Comparison of ENCODE assay signal across 1 cellular context in genomic region chr2:218822622-218823021, GRCh38.
A peak's percentile ranks its signal among the peaks of the same experiment; 100 is the strongest.
TF ChIP-seq lines count a peak whose summit lies in the region.

No MANE protein-coding gene starts in this region.

TF ChIP-seq in HepG2, 621 proteins besides CTCF, POLR2A, EP300 and RAD21:
- 0 out of 2 replicates have a peak, but pooled peaks have one; percentile 22 for TF ChIP-seq PAF1 (CRISPR knock-in tag; IDR thresholded peaks at IDR 0.05)
- TF ChIP-seq SNRNP70 (IDR thresholded peaks at IDR 0.05; ENCODE audit: low read depth, low read length), result no peak
- no peak for TF ChIP-seq ARNT (IDR thresholded peaks at IDR 0.05)
- peak; percentile 27; the same call in 1 of the 2 replicates for TF ChIP-seq KDM2A (CRISPR knock-in tag; IDR thresholded peaks at IDR 0.05; ENCODE audit: borderline replicate concordance, low read depth)
- no peak for TF ChIP-seq ZIK1 (CRISPR knock-in tag; IDR thresholded peaks at IDR 0.05; ENCODE audit: borderline replicate concordance, low read depth)
- TF ChIP-seq SSRP1 (CRISPR knock-in tag; IDR thresholded peaks at IDR 0.05), result 0 out of 2 replicates have a peak, but pooled peaks have one; percentile 64
- no peak for TF ChIP-seq PHB2 (IDR thresholded peaks at IDR 0.05; ENCODE audit: partially characterized antibody)
- TF ChIP-seq HNF1A (IDR thresholded peaks at IDR 0.05; ENCODE audit: low read depth), result no peak
- no peak for TF ChIP-seq HNF1A (CRISPR knock-in tag; IDR thresholded peaks at IDR 0.05; ENCODE audit: borderline replicate concordance)
- TF ChIP-seq, protein P1, sequence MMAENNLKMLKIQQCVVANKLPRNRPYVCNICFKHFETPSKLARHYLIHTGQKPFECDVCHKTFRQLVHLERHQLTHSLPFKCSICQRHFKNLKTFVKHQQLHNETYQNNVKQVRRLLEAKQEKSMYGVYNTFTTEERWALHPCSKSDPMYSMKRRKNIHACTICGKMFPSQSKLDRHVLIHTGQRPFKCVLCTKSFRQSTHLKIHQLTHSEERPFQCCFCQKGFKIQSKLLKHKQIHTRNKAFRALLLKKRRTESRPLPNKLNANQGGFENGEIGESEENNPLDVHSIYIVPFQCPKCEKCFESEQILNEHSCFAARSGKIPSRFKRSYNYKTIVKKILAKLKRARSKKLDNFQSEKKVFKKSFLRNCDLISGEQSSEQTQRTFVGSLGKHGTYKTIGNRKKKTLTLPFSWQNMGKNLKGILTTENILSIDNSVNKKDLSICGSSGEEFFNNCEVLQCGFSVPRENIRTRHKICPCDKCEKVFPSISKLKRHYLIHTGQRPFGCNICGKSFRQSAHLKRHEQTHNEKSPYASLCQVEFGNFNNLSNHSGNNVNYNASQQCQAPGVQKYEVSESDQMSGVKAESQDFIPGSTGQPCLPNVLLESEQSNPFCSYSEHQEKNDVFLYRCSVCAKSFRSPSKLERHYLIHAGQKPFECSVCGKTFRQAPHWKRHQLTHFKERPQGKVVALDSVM (CRISPR knock-in tag; IDR thresholded peaks at IDR 0.05), result no peak
- TF ChIP-seq AGO2 (optimal IDR thresholded peaks at IDR 0.05; ENCODE audit: low read depth, low read length), result peak; percentile 57
